Comparison of ENCODE assay signal across 1 cellular context in genomic region chr17:56292628-56293027, GRCh38.
TF ChIP-seq lines count a peak whose summit lies in the region.

No MANE protein-coding gene starts in this region.

TF ChIP-seq in IMR-90, 13 proteins besides CTCF, POLR2A, EP300 and RAD21:
- TF ChIP-seq SMC3 (IDR thresholded peaks at IDR 0.05; ENCODE audit: low read depth, low read length) = no peak
- TF ChIP-seq USF2 (IDR thresholded peaks at IDR 0.05; ENCODE audit: low read depth, low read length) = no peak
- no peak for TF ChIP-seq MAZ (IDR thresholded peaks at IDR 0.05; ENCODE audit: borderline replicate concordance, low read depth, low read length)
- no peak for TF ChIP-seq RCOR1 (IDR thresholded peaks at IDR 0.05; ENCODE audit: insufficient replicate concordance, low read length)
- TF ChIP-seq CEBPB (IDR thresholded peaks at IDR 0.05; ENCODE audit: low read depth, low read length) = no peak
- TF ChIP-seq RFX5 (IDR thresholded peaks at IDR 0.05; ENCODE audit: low read depth, low read length) = no peak
- no peak for TF ChIP-seq MAFK (IDR thresholded peaks at IDR 0.05; ENCODE audit: low read depth, low read length)
- no peak for TF ChIP-seq NFE2L2 (IDR thresholded peaks at IDR 0.05; ENCODE audit: low read depth, low read length)
- TF ChIP-seq MXI1 (IDR thresholded peaks at IDR 0.05; ENCODE audit: borderline replicate concordance, low read depth, low read length) = no peak
